ENCODE assay signal across 13 cellular contexts in the genomic region with DNA sequence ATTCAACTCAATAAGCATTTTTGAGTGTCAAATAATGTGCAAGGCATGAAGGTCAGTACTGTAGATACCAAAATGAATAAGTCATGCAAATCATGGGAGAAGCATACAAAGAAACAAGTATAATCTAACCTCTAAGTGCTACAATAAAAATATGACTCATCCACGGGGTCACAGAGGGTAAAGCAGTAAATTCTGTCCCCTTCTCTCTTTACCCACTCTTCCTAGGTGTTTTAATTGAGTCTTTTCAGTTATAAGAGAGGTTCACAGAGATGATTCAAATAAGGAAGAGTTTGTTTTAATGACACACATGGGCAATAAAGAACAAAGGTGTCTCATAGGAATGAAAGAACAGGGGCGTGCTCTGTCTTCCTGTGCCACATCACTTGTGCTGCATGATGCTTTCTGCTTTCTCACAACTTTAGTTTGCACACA.
A peak's percentile ranks its signal among the peaks of the same experiment; 100 is the strongest.
DNase-seq lines count a peak whose midpoint lies in the region; ATAC-seq and TF ChIP-seq lines count a peak whose summit lies in the region.
"Had no signal": no experiment of that assay in that cellular context is flagged by ENCODE, and none has a peak within 500 bp of the region (broad histone marks: within the 10 kb centered on the region; RNA-seq: fewer than 3 reads in every experiment).

No MANE protein-coding gene starts in this region.

- H3K27ac ChIP-seq in RWPE2 (ENCODE audit: poor library complexity, severe bottlenecking) = peak overlapping the region; percentile 54
- no peak overlapping the region for H3K27ac ChIP-seq in right atrium auricular region
- H3K27ac ChIP-seq: ascending aorta had no signal

- H3K36me3 ChIP-seq in RWPE2 (ENCODE audit: low read depth) (no peaks in the 10 kb centered on the region), right atrium auricular region (no peaks in the 10 kb centered on the region)
- H3K36me3 ChIP-seq: ascending aorta had no signal

- no peak for TF ChIP-seq CTCF in RWPE2 (IDR thresholded peaks at IDR 0.05; ENCODE audit: poor library complexity, severe bottlenecking)
- no peak for TF ChIP-seq CTCF in right atrium auricular region (IDR thresholded peaks at IDR 0.05)

- DNase-seq in NCI-H2227 treated with DMSO at 0.1 percent for 48 hours (lab: John Stamatoyannopoulos, UW) (peak; percentile 26), NCI-H2227 (lab: John Stamatoyannopoulos, UW; ENCODE audit: unreplicated experiment) (no peak), RWPE2 (ENCODE audit: low spot score) (no peak), renal cortical epithelial cell (ENCODE audit: low read depth) (peak; percentile 49), right atrium auricular region (ENCODE audit: low spot score) (no peak), iPS-NIHi7 (ENCODE audit: extremely low spot score) (no peak), SHP77 treated with DMSO at 0.1 percent for 48 hours (lab: John Stamatoyannopoulos, UW) (no peak)
- DNase-seq: GDM1; naive thymus-derived CD4-positive, alpha-beta T cell; NCI-H82 had no signal

- H3K4me1 ChIP-seq in RWPE2 (ENCODE audit: insufficient read depth, poor library complexity, severe bottlenecking) (peaks cover 15% of the 10 kb centered on the region), right atrium auricular region (no peaks in the 10 kb centered on the region)
- H3K4me1 ChIP-seq: ascending aorta had no signal

- H3K9me3 ChIP-seq in RWPE2 (ENCODE audit: severe bottlenecking) = no peaks in the 10 kb centered on the region
- no peaks in the 10 kb centered on the region for H3K9me3 ChIP-seq in right atrium auricular region
- H3K9me3 ChIP-seq: ascending aorta had no signal

- H3K4me3 ChIP-seq in RWPE2 (ENCODE audit: severe bottlenecking) = no peak overlapping the region
- H3K4me3 ChIP-seq in right atrium auricular region = no peak overlapping the region
- H3K4me3 ChIP-seq: ascending aorta had no signal

- ATAC-seq in HG03432 (IDR thresholded peaks at IDR 0.05; ENCODE audit: unreplicated experiment) (peak; percentile 88), RWPE2 (ENCODE audit: low read depth) (peak; percentile 91)
- ATAC-seq: HepG2; naive thymus-derived CD4-positive, alpha-beta T cell had no signal

- H3K27me3 ChIP-seq in RWPE2 (ENCODE audit: insufficient read depth, poor library complexity, severe bottlenecking) = no peaks in the 10 kb centered on the region
- no peaks in the 10 kb centered on the region for H3K27me3 ChIP-seq in right atrium auricular region
- H3K27me3 ChIP-seq: ascending aorta had no signal

Comparison
In these comparisons a context has a peak if more than half of its experiments do, and no peak if none do; other contexts are left out.
1. DNase-seq: peak in NCI-H2227 treated with DMSO at 0.1 percent for 48 hours (single experiment) and renal cortical epithelial cell (single experiment); none in NCI-H2227 (single experiment), RWPE2 (single experiment), right atrium auricular region (single experiment), iPS-NIHi7 (single experiment) and SHP77 treated with DMSO at 0.1 percent for 48 hours (single experiment).